ENCODE assay signal across 2 cellular contexts in the genomic region with DNA sequence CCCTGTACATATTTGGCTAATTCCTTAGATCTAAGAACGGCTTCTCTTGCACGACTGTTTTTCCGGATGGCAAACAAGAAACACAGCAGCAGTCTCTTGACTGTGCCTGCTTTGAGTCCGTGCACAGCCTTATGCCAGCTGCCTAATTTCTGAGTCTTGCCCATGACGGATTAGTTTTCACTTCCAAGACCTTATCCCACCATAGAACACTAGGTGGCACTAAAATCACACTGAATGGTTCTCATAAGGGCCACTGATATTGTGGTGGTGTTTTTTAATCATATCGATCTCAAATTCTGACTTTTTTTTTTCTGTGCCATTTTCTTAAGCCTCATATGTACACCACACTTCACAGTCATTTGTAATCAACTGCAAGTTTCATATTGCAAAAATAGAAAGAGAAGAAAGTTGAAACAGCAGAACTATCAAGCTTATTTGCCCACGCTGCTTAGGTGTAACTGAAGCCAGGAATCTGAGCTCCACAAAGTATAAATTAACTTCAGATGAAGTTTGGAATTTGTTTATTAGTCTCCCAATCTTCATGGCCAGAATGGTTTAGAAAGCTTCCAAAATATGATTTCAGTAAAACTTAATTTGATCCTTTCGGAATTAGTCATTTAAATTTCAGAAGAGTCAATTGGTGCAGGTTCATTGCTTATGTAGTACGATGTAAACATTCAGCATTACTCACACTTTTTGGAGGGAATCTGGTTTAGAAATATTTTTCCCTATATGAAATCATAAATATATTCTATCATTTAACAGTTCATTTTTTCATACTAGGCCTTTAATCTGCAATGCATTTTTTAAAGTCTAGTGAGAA.
TF ChIP-seq lines count a peak whose summit lies in the region.

No MANE protein-coding gene starts in this region.

TF ChIP-seq in GM23338, 12 proteins besides CTCF, POLR2A, EP300 and RAD21 (continued from another document):
- TF ChIP-seq ZNF462 (CRISPR knock-in tag; IDR thresholded peaks at IDR 0.05) (no peak), NANOG (IDR thresholded peaks at IDR 0.05; ENCODE audit: borderline replicate concordance) (no peak), ZNF331 (CRISPR knock-in tag; IDR thresholded peaks at IDR 0.05; ENCODE audit: low read depth) (no peak), JUNB (IDR thresholded peaks at IDR 0.05; ENCODE audit: unreplicated experiment) (no peak), POLR2AphosphoS5 (IDR thresholded peaks at IDR 0.05; ENCODE audit: low read depth) (no peak), STAT1 (IDR thresholded peaks at IDR 0.05; ENCODE audit: unreplicated experiment) (no peak), ZNF114 (CRISPR knock-in tag; IDR thresholded peaks at IDR 0.05) (no peak), CREB1 (CRISPR knock-in tag; IDR thresholded peaks at IDR 0.05; ENCODE audit: low read depth) (no peak), EZH2phosphoT487 (IDR thresholded peaks at IDR 0.05; ENCODE audit: unreplicated experiment) (no peak)
- TF ChIP-seq, protein P1, sequence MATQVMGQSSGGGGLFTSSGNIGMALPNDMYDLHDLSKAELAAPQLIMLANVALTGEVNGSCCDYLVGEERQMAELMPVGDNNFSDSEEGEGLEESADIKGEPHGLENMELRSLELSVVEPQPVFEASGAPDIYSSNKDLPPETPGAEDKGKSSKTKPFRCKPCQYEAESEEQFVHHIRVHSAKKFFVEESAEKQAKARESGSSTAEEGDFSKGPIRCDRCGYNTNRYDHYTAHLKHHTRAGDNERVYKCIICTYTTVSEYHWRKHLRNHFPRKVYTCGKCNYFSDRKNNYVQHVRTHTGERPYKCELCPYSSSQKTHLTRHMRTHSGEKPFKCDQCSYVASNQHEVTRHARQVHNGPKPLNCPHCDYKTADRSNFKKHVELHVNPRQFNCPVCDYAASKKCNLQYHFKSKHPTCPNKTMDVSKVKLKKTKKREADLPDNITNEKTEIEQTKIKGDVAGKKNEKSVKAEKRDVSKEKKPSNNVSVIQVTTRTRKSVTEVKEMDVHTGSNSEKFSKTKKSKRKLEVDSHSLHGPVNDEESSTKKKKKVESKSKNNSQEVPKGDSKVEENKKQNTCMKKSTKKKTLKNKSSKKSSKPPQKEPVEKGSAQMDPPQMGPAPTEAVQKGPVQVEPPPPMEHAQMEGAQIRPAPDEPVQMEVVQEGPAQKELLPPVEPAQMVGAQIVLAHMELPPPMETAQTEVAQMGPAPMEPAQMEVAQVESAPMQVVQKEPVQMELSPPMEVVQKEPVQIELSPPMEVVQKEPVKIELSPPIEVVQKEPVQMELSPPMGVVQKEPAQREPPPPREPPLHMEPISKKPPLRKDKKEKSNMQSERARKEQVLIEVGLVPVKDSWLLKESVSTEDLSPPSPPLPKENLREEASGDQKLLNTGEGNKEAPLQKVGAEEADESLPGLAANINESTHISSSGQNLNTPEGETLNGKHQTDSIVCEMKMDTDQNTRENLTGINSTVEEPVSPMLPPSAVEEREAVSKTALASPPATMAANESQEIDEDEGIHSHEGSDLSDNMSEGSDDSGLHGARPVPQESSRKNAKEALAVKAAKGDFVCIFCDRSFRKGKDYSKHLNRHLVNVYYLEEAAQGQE (IDR thresholded peaks at IDR 0.05; ENCODE audit: unreplicated experiment) = no peak

TF ChIP-seq in Ishikawa, 13 proteins besides CTCF, POLR2A, EP300 and RAD21 (continued from another document):
- TF ChIP-seq EGR1 (IDR thresholded peaks at IDR 0.05) = no peak
- TF ChIP-seq NFIC (IDR thresholded peaks at IDR 0.05) = no peak
